Comparison of ENCODE assay signal across 8 cellular contexts in genomic region chr7:149873074-149873967, GRCh38. TPM values are rescaled to one million over a fixed set of nuclear protein-coding genes. Genes with fewer than 3 reads are reported as not detected.
A peak's percentile ranks its signal among the peaks of the same experiment; 100 is the strongest.
DNase-seq lines count a peak whose midpoint lies in the region; ATAC-seq, FAIRE-seq and TF ChIP-seq lines count a peak whose summit lies in the region.

No MANE protein-coding gene starts in this region.

- no peaks in the 10 kb centered on the region for H3K9me3 ChIP-seq in A673 (ENCODE audit: low read depth, low read length, poor library complexity, severe bottlenecking)
- H3K9me3 ChIP-seq in small intestine (ENCODE audit: control insufficient read depth, low read depth), result no peaks in the 10 kb centered on the region

- H3K36me3 Mint-ChIP-seq in WTC11 (no peaks in the 10 kb centered on the region), immature natural killer cell (peaks cover 4 to 6% (median 5%) of the 10 kb centered on the region in 3 donors)

- DNase-seq in A673 (ENCODE audit: low spot score) (peak; percentile 95), NCI-H2196 (lab: John Stamatoyannopoulos, UW; ENCODE audit: unreplicated experiment) (peak; percentile 95), WTC11 (ENCODE audit: low spot score) (peak; percentile 91), bronchial epithelial cell (ENCODE audit: low read depth) (peak; percentile 77), immature natural killer cell (peak; percentile 88 to 92 (median 90)), small intestine (peak; percentile 92)

- H3K4me1 ChIP-seq in A673 (ENCODE audit: insufficient read depth, low read length, poor library complexity, severe bottlenecking) (peaks cover 9% of the 10 kb centered on the region), small intestine (ENCODE audit: control insufficient read depth in 2 of 2, insufficient read depth in 1 of 2, low read depth in 1 of 2, low read length in 1 of 2) (peaks cover 0 to 6% of the 10 kb centered on the region in 2 donors)

- no peak for FAIRE-seq in bronchial epithelial cell (lab: Jason Lieb, UNC)
- FAIRE-seq in small intestine (lab: Jason Lieb, UNC), result no peak

- intact Hi-C loops in A673 (cut with micrococcal nuclease; ENCODE audit: unreplicated experiment), result no loop called here

- H3K9me3 Mint-ChIP-seq in WTC11 (no peaks in the 10 kb centered on the region), immature natural killer cell (no peaks in the 10 kb centered on the region)

- H3K4me3 Mint-ChIP-seq in WTC11, result peak overlapping the region; percentile 74
- peak overlapping the region; percentile 85 to 91 (median 89) for H3K4me3 Mint-ChIP-seq in immature natural killer cell

- CTCF ChIA-PET in A673 (lab: Charles Lee), result no interaction called here
- CTCF ChIA-PET in WTC11 (lab: Charles Lee), result interaction anchor here (1.0 kb wide), 1 partner anchor 11 kb away, joined by 3 read pairs; no protein-coding TSS in a partner anchor

- peak overlapping the region; percentile 70 for H3K27ac Mint-ChIP-seq in WTC11
- peak overlapping the region; percentile 34 to 87 (median 77) for H3K27ac Mint-ChIP-seq in immature natural killer cell

- H3K27me3 Mint-ChIP-seq in WTC11 (ENCODE audit: low read depth) (peaks cover 26% of the 10 kb centered on the region), immature natural killer cell (ENCODE audit: low read depth in 3 of 3) (peaks cover 0 to 3% (median 2%) of the 10 kb centered on the region in 3 donors)

- POLR2A ChIA-PET in A673 (lab: Charles Lee; ENCODE audit: low non-redundant PET) (no interaction called here), WTC11 (lab: Charles Lee) (no interaction called here)

- 0% methylated on average over 74 to 93 of the region's 93 CpGs for WGBS in small intestine, 3 donors

- BruUV-seq in A673 (replicated peaks; lab: Mats Ljungman, UMichigan), result TSS peak; percentile 74

- H3K4me1 Mint-ChIP-seq in WTC11 (peaks cover 16% of the 10 kb centered on the region), immature natural killer cell (peaks cover 53 to 55% of the 10 kb centered on the region in 2 donors)

- H3K27ac ChIP-seq in A673 (ENCODE audit: low read depth, low read length, poor library complexity, severe bottlenecking) (peak overlapping the region; percentile 62), small intestine (ENCODE audit: low read depth in 1 of 2, low read length in 1 of 2) (peak overlapping the region in 1 of 2 donors; percentile 88)

- TF ChIP-seq CTCF in A673 (conservative IDR thresholded peaks at IDR 0.05; ENCODE audit: low read depth, low read length), result no peak
- no peak for TF ChIP-seq CTCF in WTC11 (IDR thresholded peaks at IDR 0.05)
- no peak for TF ChIP-seq CTCF in bronchial epithelial cell (IDR thresholded peaks at IDR 0.05; ENCODE audit: insufficient read depth, low read length, severe bottlenecking)

- H3K4me3 ChIP-seq in A673 (ENCODE audit: low read depth, low read length, poor library complexity, severe bottlenecking), result peak overlapping the region; percentile 84
- peak overlapping the region; percentile 62 for H3K4me3 ChIP-seq in bronchial epithelial cell (ENCODE audit: low read depth, low read length)
- H3K4me3 ChIP-seq in small intestine (ENCODE audit: low read depth in 1 of 2, low read length in 2 of 2), result peak overlapping the region; percentile 67 to 73

- H3K27me3 ChIP-seq in A673 (replicated peaks; ENCODE audit: insufficient read depth, low read depth, low read length, poor library complexity) (no peaks in the 10 kb centered on the region), bronchial epithelial cell (ENCODE audit: control insufficient read depth, insufficient read depth, low read length) (no peaks in the 10 kb centered on the region), small intestine (ENCODE audit: control insufficient read depth in 2 of 2, insufficient read depth in 2 of 2, low read length in 2 of 2) (no peaks in the 10 kb centered on the region)

- H3K36me3 ChIP-seq in A673 (ENCODE audit: insufficient read depth, low read length, poor library complexity, severe bottlenecking) (no peaks in the 10 kb centered on the region), bronchial epithelial cell (ENCODE audit: control insufficient read depth, insufficient read depth, low read length) (no peaks in the 10 kb centered on the region), small intestine (ENCODE audit: control insufficient read depth in 2 of 2, insufficient read depth in 2 of 2, low read length in 2 of 2) (no peaks in the 10 kb centered on the region)

- ATAC-seq in GM18868 (IDR thresholded peaks at IDR 0.05; ENCODE audit: unreplicated experiment) (peak; percentile 90), HG03135 (IDR thresholded peaks at IDR 0.05; ENCODE audit: unreplicated experiment) (peak; percentile 91), WTC11 (peak; percentile 91)

TF ChIP-seq in WTC11, 78 proteins besides CTCF, POLR2A, EP300 and RAD21 (continues in another document):
- TF ChIP-seq SOX15 (CRISPR knock-in tag; IDR thresholded peaks at IDR 0.05), result no peak
- TF ChIP-seq ZNF281 (CRISPR knock-in tag; IDR thresholded peaks at IDR 0.05), result no peak
- TF ChIP-seq ZNF532 (CRISPR knock-in tag; IDR thresholded peaks at IDR 0.05; ENCODE audit: borderline replicate concordance), result no peak
- TF ChIP-seq RELA (CRISPR knock-in tag; IDR thresholded peaks at IDR 0.05; ENCODE audit: borderline replicate concordance), result no peak; the same call in 1 of the 2 replicates
- no peak for TF ChIP-seq MYBL2 (CRISPR knock-in tag; IDR thresholded peaks at IDR 0.05)
- peak; percentile 57; the same call in 1 of the 2 replicates for TF ChIP-seq IRF1 (CRISPR knock-in tag; IDR thresholded peaks at IDR 0.05)
- TF ChIP-seq SMAD4 (CRISPR knock-in tag; IDR thresholded peaks at IDR 0.05), result no peak
- TF ChIP-seq OVOL2 (CRISPR knock-in tag; IDR thresholded peaks at IDR 0.05; ENCODE audit: borderline replicate concordance), result no peak

RNA-seq across cellular contexts. Expression of gene ATP6V0E2, which starts 0.4 kb away (rescaled TPM):
- 50.1 and 51.9 TPM in 2 replicates for total RNA-seq in A673 (2021)
- total RNA-seq in WTC11 (2021), result 22.7 to 26.2 TPM (median 24.8 TPM) in 3 replicates
- total RNA-seq in bronchial epithelial cell, result 1.6 and 2.6 TPM in 2 replicates
- polyA plus RNA-seq in immature natural killer cell, result 10 to 100 TPM; 72.8 to 80.5 (median 73.9) TPM
- 10 to 100 TPM in 1 of 3 donors, 1 to 10 TPM in 2; 4.9 to 33.8 (median 5.4) TPM for polyA plus RNA-seq in small intestine

RNA-seq across cellular contexts. Expression of gene ZNF862, which starts 35.1 kb away (rescaled TPM):
- total RNA-seq in A673 (2021) (5.7 and 8.3 TPM in 2 replicates), WTC11 (2021) (3.6 to 6.3 TPM (median 5.8 TPM) in 3 replicates), bronchial epithelial cell (5.0 and 8.7 TPM in 2 replicates)
- polyA plus RNA-seq in immature natural killer cell (1 to 10 TPM; 1.9 to 5.5 (median 2.5) TPM), small intestine (1 to 10 TPM; 3.2 to 8.1 (median 5.2) TPM)
